In the genomic region with DNA sequence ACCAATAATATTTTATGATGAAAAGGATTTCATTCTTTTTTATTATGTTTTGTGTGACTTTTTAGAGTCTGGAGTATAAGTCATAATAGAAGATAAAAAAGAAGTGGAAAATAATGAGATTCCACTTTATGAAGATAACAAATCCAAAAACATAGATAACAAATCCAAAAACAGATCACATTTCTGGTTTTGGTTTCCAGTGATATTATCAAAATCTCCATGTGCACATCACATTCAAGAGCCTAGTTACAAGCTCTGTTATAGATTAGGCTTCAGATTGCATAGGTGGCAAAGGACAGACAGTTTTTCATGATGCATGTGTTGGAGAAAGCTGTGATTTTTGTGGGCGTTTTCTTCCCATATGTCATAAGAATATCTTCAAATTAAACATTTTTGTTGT, we compare ENCODE assay signal across 28 cellular contexts.
"Had no signal": no experiment of that assay in that cellular context is flagged by ENCODE, and none has a peak within 500 bp of the region (broad histone marks: within the 10 kb centered on the region; RNA-seq: fewer than 3 reads in every experiment).

No MANE protein-coding gene starts in this region.

- ATAC-seq: stimulated activated effector memory CD8-positive, alpha-beta T cell treated with anti-CD3 and anti-CD28 coated beads, Interleukin-12 subunit alpha, Interleukin-12 subunit beta, amount 100 ng/mL, for 72 hours; stimulated activated memory B cell treated with anti-CD40 and anti-IgM and Interleukin-4, amounts not matched to agents 10 μg/mL and 1 μg/mL and 100 μg/mL, for 72 hours; stimulated activated naive B cell treated with anti-CD40 and anti-IgM and Interleukin-4, amounts not matched to agents 10 μg/mL and 1 μg/mL and 100 μg/mL, for 72 hours; stimulated activated naive CD8-positive, alpha-beta T cell treated with anti-CD3 and anti-CD28 coated beads, Interleukin-15, amount 100 ng/mL, for 72 hours; stimulated activated naive CD8-positive, alpha-beta T cell treated with anti-CD3 and anti-CD28 coated beads, Interleukin-15, Interleukin-2, amounts not matched to agents 100 U/mL and 50 U/mL, for 24 hours; upper lobe of right lung had no signal

- H3K27me3 Mint-ChIP-seq: stimulated activated memory B cell treated with anti-CD40 and anti-IgM and Interleukin-4, amounts not matched to agents 10 μg/mL and 1 μg/mL and 100 μg/mL, for 72 hours; stimulated activated naive B cell treated with anti-CD40 and anti-IgM and Interleukin-4, amounts not matched to agents 10 μg/mL and 1 μg/mL and 100 μg/mL, for 72 hours; stimulated activated naive CD8-positive, alpha-beta T cell treated with anti-CD3 and anti-CD28 coated beads, Interleukin-15, amount 100 ng/mL, for 72 hours; stimulated activated naive CD8-positive, alpha-beta T cell treated with anti-CD3 and anti-CD28 coated beads, Interleukin-15, Interleukin-2, amounts not matched to agents 100 ng/mL and 50 ng/mL, for 24 hours; type B pancreatic cell had no signal

- H3K36me3 Mint-ChIP-seq: stimulated activated effector memory CD8-positive, alpha-beta T cell treated with anti-CD3 and anti-CD28 coated beads, Interleukin-12 subunit alpha, Interleukin-12 subunit beta, amount 100 ng/mL, for 72 hours; stimulated activated memory B cell treated with anti-CD40 and anti-IgM and Interleukin-4, amounts not matched to agents 10 μg/mL and 1 μg/mL and 100 μg/mL, for 72 hours; stimulated activated naive B cell treated with anti-CD40 and anti-IgM and Interleukin-4, amounts not matched to agents 10 μg/mL and 1 μg/mL and 100 μg/mL, for 72 hours; type B pancreatic cell had no signal

- H3K4me3 ChIP-seq: stomach, suprapubic skin, testis, thoracic aorta, thyroid gland, tibial artery, tibial nerve, transverse colon, upper lobe of left lung, upper lobe of right lung, uterus, vagina had no signal

- H3K4me1 Mint-ChIP-seq: stimulated activated effector memory CD8-positive, alpha-beta T cell treated with anti-CD3 and anti-CD28 coated beads, Interleukin-12 subunit alpha, Interleukin-12 subunit beta, amount 100 ng/mL, for 72 hours; stimulated activated memory B cell treated with anti-CD40 and anti-IgM and Interleukin-4, amounts not matched to agents 10 μg/mL and 1 μg/mL and 100 μg/mL, for 72 hours; stimulated activated naive B cell treated with anti-CD40 and anti-IgM and Interleukin-4, amounts not matched to agents 10 μg/mL and 1 μg/mL and 100 μg/mL, for 72 hours; stimulated activated naive CD8-positive, alpha-beta T cell treated with anti-CD3 and anti-CD28 coated beads, Interleukin-15, amount 100 ng/mL, for 72 hours had no signal

- H3K9me3 Mint-ChIP-seq: stimulated activated effector memory CD8-positive, alpha-beta T cell treated with anti-CD3 and anti-CD28 coated beads, Interleukin-12 subunit alpha, Interleukin-12 subunit beta, amount 100 ng/mL, for 72 hours; stimulated activated memory B cell treated with anti-CD40 and anti-IgM and Interleukin-4, amounts not matched to agents 10 μg/mL and 1 μg/mL and 100 μg/mL, for 72 hours; stimulated activated naive B cell treated with anti-CD40 and anti-IgM and Interleukin-4, amounts not matched to agents 10 μg/mL and 1 μg/mL and 100 μg/mL, for 72 hours; stimulated activated naive CD8-positive, alpha-beta T cell treated with anti-CD3 and anti-CD28 coated beads, Interleukin-15, amount 100 ng/mL, for 72 hours; stimulated activated naive CD8-positive, alpha-beta T cell treated with anti-CD3 and anti-CD28 coated beads, Interleukin-15, Interleukin-2, amounts not matched to agents 100 ng/mL and 50 ng/mL, for 24 hours had no signal

- H3K27ac Mint-ChIP-seq: stimulated activated effector memory CD8-positive, alpha-beta T cell treated with anti-CD3 and anti-CD28 coated beads, Interleukin-12 subunit alpha, Interleukin-12 subunit beta, amount 100 ng/mL, for 72 hours; stimulated activated memory B cell treated with anti-CD40 and anti-IgM and Interleukin-4, amounts not matched to agents 10 μg/mL and 1 μg/mL and 100 μg/mL, for 72 hours; stimulated activated naive B cell treated with anti-CD40 and anti-IgM and Interleukin-4, amounts not matched to agents 10 μg/mL and 1 μg/mL and 100 μg/mL, for 72 hours; stimulated activated naive CD8-positive, alpha-beta T cell treated with anti-CD3 and anti-CD28 coated beads, Interleukin-15, amount 100 ng/mL, for 72 hours; stimulated activated naive CD8-positive, alpha-beta T cell treated with anti-CD3 and anti-CD28 coated beads, Interleukin-15, Interleukin-2, amounts not matched to agents 100 ng/mL and 50 ng/mL, for 24 hours; type B pancreatic cell had no signal

- H3K9me3 ChIP-seq: stomach, suprapubic skin, testis, thoracic aorta, thyroid gland, tibial artery, tibial nerve, transverse colon, upper lobe of left lung, upper lobe of right lung, uterus, vagina had no signal

- H3K27me3 ChIP-seq: stomach, suprapubic skin, testis, thyroid gland, tibial artery, tibial nerve, transverse colon, upper lobe of left lung, upper lobe of right lung, uterus, vagina had no signal

- H3K4me3 Mint-ChIP-seq: stimulated activated effector memory CD8-positive, alpha-beta T cell treated with anti-CD3 and anti-CD28 coated beads, Interleukin-12 subunit alpha, Interleukin-12 subunit beta, amount 100 ng/mL, for 72 hours; stimulated activated memory B cell treated with anti-CD40 and anti-IgM and Interleukin-4, amounts not matched to agents 10 μg/mL and 1 μg/mL and 100 μg/mL, for 72 hours; stimulated activated naive B cell treated with anti-CD40 and anti-IgM and Interleukin-4, amounts not matched to agents 10 μg/mL and 1 μg/mL and 100 μg/mL, for 72 hours; stimulated activated naive CD8-positive, alpha-beta T cell treated with anti-CD3 and anti-CD28 coated beads, Interleukin-15, amount 100 ng/mL, for 72 hours; stimulated activated naive CD8-positive, alpha-beta T cell treated with anti-CD3 and anti-CD28 coated beads, Interleukin-15, Interleukin-2, amounts not matched to agents 100 ng/mL and 50 ng/mL, for 24 hours; type B pancreatic cell had no signal

- H3K27ac ChIP-seq: stomach, suprapubic skin, testis, thoracic aorta, thyroid gland, tibial artery, tibial nerve, transverse colon, upper lobe of left lung, upper lobe of right lung, uterus, vagina had no signal

- H3K36me3 ChIP-seq: stomach, suprapubic skin, thoracic aorta, thyroid gland, tibial artery, tibial nerve, transverse colon, upper lobe of left lung, upper lobe of right lung, uterus, vagina had no signal

- H3K4me1 ChIP-seq: stomach, suprapubic skin, testis, thyroid gland, tibial artery, transverse colon, upper lobe of left lung, upper lobe of right lung, uterus, vagina had no signal

- DNase-seq: stimulated activated CD4-positive, alpha-beta T cell treated with anti-CD3 and anti-CD28 coated beads, Interleukin-2, amount 100 ng/mL, for 48 hours; stimulated activated CD4-positive, alpha-beta T cell treated with anti-CD3 and anti-CD28 coated beads, Interleukin-4, amount 100 ng/mL, for 24 hours; stimulated activated CD4-positive, alpha-beta T cell treated with anti-CD3 and anti-CD28 coated beads, Interleukin-4, amount 100 ng/mL, for 4 hours; stimulated activated CD8-positive, alpha-beta memory T cell treated with anti-CD3 and anti-CD28 coated beads, Interleukin-4, amount 100 ng/mL, for 48 hours; stimulated activated naive B cell treated with anti-CD40 and anti-IgM and Interleukin-4, amounts not matched to agents 10 μg/mL and 1 μg/mL and 100 μg/mL, for 72 hours; stimulated activated naive CD4-positive, alpha-beta T cell; stimulated activated naive CD4-positive, alpha-beta T cell treated with Interleukin-2 at 50 U/mL for 16 hours; stimulated activated naive CD8-positive, alpha-beta T cell treated with anti-CD3 and anti-CD28 coated beads, Interleukin-15, amount 100 ng/mL, for 72 hours; stimulated activated naive CD8-positive, alpha-beta T cell treated with anti-CD3 and anti-CD28 coated beads, Interleukin-15, Interleukin-2, amounts not matched to agents 100 U/mL and 50 U/mL, for 24 hours; stomach; substantia nigra; testis; thyroid gland; tibial artery; transverse colon; trophoblast cell; upper lobe of left lung; upper lobe of right lung; uterus had no signal

- FAIRE-seq: urothelium cell line had no signal
